In genomic region chr11:27705873-27706820, GRCh38 we compare ENCODE assay signal across 9 cellular contexts.
DNase-seq lines count a peak whose midpoint lies in the region; ATAC-seq and TF ChIP-seq lines count a peak whose summit lies in the region.
"Had no signal": no experiment of that assay in that cellular context is flagged by ENCODE, and none has a peak within 500 bp of the region (broad histone marks: within the 10 kb centered on the region; RNA-seq: fewer than 3 reads in every experiment).

No MANE protein-coding gene starts in this region.

- no peak overlapping the region for H3K4me3 ChIP-seq in RWPE2 (ENCODE audit: severe bottlenecking)
- H3K4me3 ChIP-seq: SJSA1 had no signal

- H3K27ac ChIP-seq in RWPE2 (ENCODE audit: poor library complexity, severe bottlenecking): no peak overlapping the region
- H3K27ac ChIP-seq: SJSA1 had no signal

- peak; percentile 73 for TF ChIP-seq CTCF in RWPE2 (IDR thresholded peaks at IDR 0.05; ENCODE audit: poor library complexity, severe bottlenecking)

- H3K27me3 ChIP-seq in RWPE2 (ENCODE audit: insufficient read depth, poor library complexity, severe bottlenecking): no peaks in the 10 kb centered on the region
- H3K27me3 ChIP-seq: SJSA1 had no signal

- H3K4me1 ChIP-seq in RWPE2 (ENCODE audit: insufficient read depth, poor library complexity, severe bottlenecking): no peaks in the 10 kb centered on the region
- H3K4me1 ChIP-seq: SJSA1 had no signal

- no peaks in the 10 kb centered on the region for H3K36me3 ChIP-seq in RWPE2 (ENCODE audit: low read depth)
- H3K36me3 ChIP-seq: SJSA1 had no signal

- peak; percentile 69 for DNase-seq in D341Med (ENCODE audit: low spot score)
- no peak for DNase-seq in RWPE2 (ENCODE audit: low spot score)
- peak; percentile 67 for DNase-seq in iPS-NIHi11 (ENCODE audit: low spot score)
- DNase-seq in middle frontal gyrus (ENCODE audit: extremely low spot score, low spot score): no peak
- DNase-seq in stimulated activated CD4-positive, alpha-beta T cell treated with anti-CD3 and anti-CD28 coated beads, Interleukin-12 subunit alpha, Interleukin-12 subunit beta, amount 100 ng/mL, for 4 hours: no peak
- no peak for DNase-seq in activated CD4-positive, alpha-beta T cell treated with anti-CD3 and anti-CD28 coated beads, Interleukin-2, amount 50 U/mL, for 1 hour

- no peaks in the 10 kb centered on the region for H3K9me3 ChIP-seq in RWPE2 (ENCODE audit: severe bottlenecking)
- H3K9me3 ChIP-seq: SJSA1 had no signal

- ATAC-seq in GM19035 (IDR thresholded peaks at IDR 0.05; ENCODE audit: unreplicated experiment) (peak; percentile 79), HG03066 (IDR thresholded peaks at IDR 0.05; ENCODE audit: low read depth, unreplicated experiment) (peak; percentile 72), RWPE2 (ENCODE audit: low read depth) (0 out of 3 replicates have a peak, but pooled peaks have one; percentile 26)

Comparison
In these comparisons a context has a peak if more than half of its experiments do, and no peak if none do; other contexts are left out.
1. DNase-seq: peak in D341Med (single experiment) and iPS-NIHi11 (single experiment); none in RWPE2 (single experiment), middle frontal gyrus (single experiment), stimulated activated CD4-positive, alpha-beta T cell treated with anti-CD3 and anti-CD28 coated beads, Interleukin-12 subunit alpha, Interleukin-12 subunit beta, amount 100 ng/mL, for 4 hours (single experiment) and activated CD4-positive, alpha-beta T cell treated with anti-CD3 and anti-CD28 coated beads, Interleukin-2, amount 50 U/mL, for 1 hour (single experiment).
2. ATAC-seq: peak in every context shown above with its lines; median percentile 79 in GM19035; 72 in HG03066; 26 in RWPE2.